9 cellular contexts compared by ENCODE assay signal in the genomic region with DNA sequence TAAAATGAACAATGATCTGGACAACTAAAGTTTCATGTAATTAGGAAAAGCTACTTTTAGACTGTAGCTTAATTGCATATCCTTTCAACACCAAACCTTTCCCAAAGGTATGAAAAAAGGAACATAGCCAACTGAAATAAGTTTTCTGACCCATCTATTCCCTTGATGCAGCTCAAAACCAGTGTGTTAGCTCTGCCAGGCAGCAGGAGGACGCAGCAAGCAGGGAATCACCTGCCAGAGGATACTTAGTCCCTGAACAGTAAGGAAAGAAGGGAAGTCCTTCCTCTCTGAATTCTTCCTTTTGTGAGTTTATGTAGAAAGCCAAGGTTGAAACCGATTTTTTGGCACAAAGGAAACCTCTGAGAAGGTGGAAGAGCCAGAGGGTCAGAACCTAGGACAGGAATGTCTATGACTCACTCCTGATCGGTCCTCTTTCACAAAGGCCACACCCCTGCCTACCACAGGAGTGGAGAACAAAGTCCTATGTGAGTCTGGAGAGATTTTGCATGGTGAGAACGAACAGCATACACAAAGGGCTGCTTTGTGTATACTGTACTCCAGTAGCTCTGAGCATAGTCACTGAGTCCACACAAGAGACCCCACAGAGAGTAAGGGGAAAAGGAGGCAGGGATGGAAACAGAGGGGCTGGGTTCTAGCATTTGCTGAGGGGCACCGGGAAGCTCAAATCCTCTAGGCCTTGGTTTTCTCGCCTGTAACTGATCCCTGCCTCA.
DNase-seq lines count a peak whose midpoint lies in the region; ATAC-seq and TF ChIP-seq lines count a peak whose summit lies in the region.
"Had no signal": no experiment of that assay in that cellular context is flagged by ENCODE, and none has a peak within 500 bp of the region (broad histone marks: within the 10 kb centered on the region; RNA-seq: fewer than 3 reads in every experiment).

No MANE protein-coding gene starts in this region.

- no peak overlapping the region for H3K27ac ChIP-seq in HEK293 (ENCODE audit: extremely low read depth, low read depth, low read length)
- H3K27ac ChIP-seq: tibial artery had no signal

- in situ Hi-C loops in G401 (cut with HindIII; ENCODE audit: low sequenced_read_pairs) = no loop called here

- intact Hi-C loops in activated T-helper 2 cell treated with anti-CD3 and anti-CD28 coated beads, Interferon-gamma antibody, Interleukin-2, Interleukin-4, amounts not matched to agents 10 μg/mL and 5 μg/mL and 100 μg/mL, durations not matched to agents 14 hours and 24 hours and 36 hours (cut with micrococcal nuclease) = no loop called here

- CTCF ChIA-PET in HEK293 (lab: Yijun Ruan, JAX) = interaction anchor here (0.7 to 3.2 kb wide), 7 partner anchors 8 to 269 kb away, joined by 3 to 17 read pairs (median 4); no protein-coding TSS in a partner anchor

- H3K27me3 Mint-ChIP-seq in activated T-helper 2 cell treated with anti-CD3 and anti-CD28 coated beads, Interferon-gamma antibody, Interleukin-2, Interleukin-4, amounts not matched to agents 10 μg/mL and 5 μg/mL and 100 μg/mL, durations not matched to agents 14 hours and 24 hours and 36 hours (ENCODE audit: low read depth) = no peaks in the 10 kb centered on the region

- H3K4me1 ChIP-seq in HEK293 (ENCODE audit: control insufficient read depth, insufficient read depth, low read length) = peaks cover 4% of the 10 kb centered on the region; the same call in 1 of the 2 replicates

- H3K36me3 Mint-ChIP-seq in activated T-helper 2 cell treated with anti-CD3 and anti-CD28 coated beads, Interferon-gamma antibody, Interleukin-2, Interleukin-4, amounts not matched to agents 10 μg/mL and 5 μg/mL and 100 μg/mL, durations not matched to agents 14 hours and 24 hours and 36 hours (ENCODE audit: low read depth) = peaks cover 82% of the 10 kb centered on the region

- peak; percentile 24 for DNase-seq in 8988T
- no peak for DNase-seq in activated T-helper 2 cell treated with anti-CD3 and anti-CD28 coated beads, Interferon-gamma antibody, Interleukin-2, Interleukin-4, amounts not matched to agents 10 μg/mL and 5 μg/mL and 100 μg/mL, durations not matched to agents 14 hours and 24 hours and 36 hours (ENCODE audit: low spot score)
- DNase-seq in islet precursor cell = peak; percentile 96
- DNase-seq in NCI-H1694 (lab: John Stamatoyannopoulos, UW) = no peak
- no peak for DNase-seq in SHP77 (lab: John Stamatoyannopoulos, UW)
- DNase-seq in G401 (ENCODE audit: low spot score) = no peak
- DNase-seq: tibial artery had no signal

- H3K9me3 ChIP-seq in HEK293 (ENCODE audit: control insufficient read depth, insufficient read depth, low read depth, low read length) = no peaks in the 10 kb centered on the region
- H3K9me3 ChIP-seq: tibial artery had no signal

- TF ChIP-seq CTCF in HEK293 (tag by site-specific recombination; IDR thresholded peaks at IDR 0.05) = no peak

- H3K4me3 ChIP-seq in HEK293 (ENCODE audit: low read depth, low read length) = no peak overlapping the region
- H3K4me3 ChIP-seq: tibial artery had no signal

- POLR2A ChIA-PET in HEK293 (lab: Yijun Ruan, JAX) = interaction anchor here (0.6 to 2.2 kb wide), 3 partner anchors 153 to 1797 kb away, joined by 3 to 9 read pairs (median 4); a partner anchor contains a TSS

- peak overlapping the region; percentile 20 for H3K4me3 Mint-ChIP-seq in activated T-helper 2 cell treated with anti-CD3 and anti-CD28 coated beads, Interferon-gamma antibody, Interleukin-2, Interleukin-4, amounts not matched to agents 10 μg/mL and 5 μg/mL and 100 μg/mL, durations not matched to agents 14 hours and 24 hours and 36 hours (ENCODE audit: low read depth)

- ATAC-seq in HG02623 (IDR thresholded peaks at IDR 0.05; ENCODE audit: unreplicated experiment) = no peak

- peaks cover 0 to 6% of the 10 kb centered on the region in 2 experiments; a peak in 2 of 3 replicates for H3K36me3 ChIP-seq in HEK293 (ENCODE audit: control insufficient read depth in 2 of 2, insufficient read depth in 1 of 2, low read length in 2 of 2)
- H3K36me3 ChIP-seq: tibial artery had no signal

- H3K4me1 Mint-ChIP-seq in activated T-helper 2 cell treated with anti-CD3 and anti-CD28 coated beads, Interferon-gamma antibody, Interleukin-2, Interleukin-4, amounts not matched to agents 10 μg/mL and 5 μg/mL and 100 μg/mL, durations not matched to agents 14 hours and 24 hours and 36 hours (ENCODE audit: low read depth) = peaks cover 78% of the 10 kb centered on the region

- H3K9me3 Mint-ChIP-seq in activated T-helper 2 cell treated with anti-CD3 and anti-CD28 coated beads, Interferon-gamma antibody, Interleukin-2, Interleukin-4, amounts not matched to agents 10 μg/mL and 5 μg/mL and 100 μg/mL, durations not matched to agents 14 hours and 24 hours and 36 hours = no peaks in the 10 kb centered on the region

- H3K27ac Mint-ChIP-seq in activated T-helper 2 cell treated with anti-CD3 and anti-CD28 coated beads, Interferon-gamma antibody, Interleukin-2, Interleukin-4, amounts not matched to agents 10 μg/mL and 5 μg/mL and 100 μg/mL, durations not matched to agents 14 hours and 24 hours and 36 hours = peak overlapping the region; percentile 76

TF ChIP-seq in HEK293, 187 proteins besides CTCF, POLR2A, EP300 and RAD21:
- TF ChIP-seq ZBTB17 (tag by site-specific recombination; IDR thresholded peaks at IDR 0.05) (peak; percentile 39; the same call in 1 of the 2 replicates), ZNF138 (tag by site-specific recombination; IDR thresholded peaks at IDR 0.05; ENCODE audit: borderline replicate concordance) (no peak)

Comparison
In these comparisons a context has a peak if more than half of its experiments do, and no peak if none do; other contexts are left out.
1. DNase-seq: peak in 8988T (single experiment) and islet precursor cell (single experiment); none in activated T-helper 2 cell treated with anti-CD3 and anti-CD28 coated beads, Interferon-gamma antibody, Interleukin-2, Interleukin-4, amounts not matched to agents 10 μg/mL and 5 μg/mL and 100 μg/mL, durations not matched to agents 14 hours and 24 hours and 36 hours (single experiment), NCI-H1694 (single experiment), SHP77 (0 of 2) and G401 (single experiment).